ENCODE assay signal across 8 cellular contexts in genomic region chr1:113835686-113836290, GRCh38.
DNase-seq lines count a peak whose midpoint lies in the region; ATAC-seq and TF ChIP-seq lines count a peak whose summit lies in the region.

No MANE protein-coding gene starts in this region.

- no peak overlapping the region for H3K4me3 ChIP-seq in brain microvascular endothelial cell (ENCODE audit: low read depth, low read length)

- DNase-seq in AG20443 (ENCODE audit: low spot score): peak; percentile 26
- peak; percentile 22 for DNase-seq in GM04504 (ENCODE audit: low read depth)
- DNase-seq in NCI-H2227 treated with DMSO at 0.1 percent for 48 hours (lab: John Stamatoyannopoulos, UW): peak; percentile 28
- peak; percentile 15 for DNase-seq in brain microvascular endothelial cell
- peak; percentile 63 for DNase-seq in left kidney (ENCODE audit: low read depth, low spot score)
- DNase-seq in COLO668 (lab: John Stamatoyannopoulos, UW; ENCODE audit: unreplicated experiment): no peak

- no peaks in the 10 kb centered on the region for H3K27me3 ChIP-seq in brain microvascular endothelial cell (replicated peaks)

- no peak for TF ChIP-seq CTCF in brain microvascular endothelial cell (IDR thresholded peaks at IDR 0.05; ENCODE audit: low read depth, low read length, missing control alignments)

- in situ Hi-C loops in brain microvascular endothelial cell (cut with HindIII; ENCODE audit: low pct_ligation_motif_present, low sequenced_read_pairs): no loop called here

- H3K27ac ChIP-seq in brain microvascular endothelial cell: no peak overlapping the region

- ATAC-seq in GM19397 (IDR thresholded peaks at IDR 0.05; ENCODE audit: unreplicated experiment): no peak
- no peak for ATAC-seq in GM18867 (IDR thresholded peaks at IDR 0.05; ENCODE audit: unreplicated experiment)

- H3K36me3 ChIP-seq in brain microvascular endothelial cell (replicated peaks): no peaks in the 10 kb centered on the region
